In genomic region chr17:3558603-3559269, GRCh38 we compare ENCODE assay signal across 9 cellular contexts. TPM values are rescaled to one million over a fixed set of nuclear protein-coding genes. Genes with fewer than 3 reads are reported as not detected.
DNase-seq lines count a peak whose midpoint lies in the region; ATAC-seq and TF ChIP-seq lines count a peak whose summit lies in the region.
"Had no signal": no experiment of that assay in that cellular context is flagged by ENCODE, and none has a peak within 500 bp of the region (broad histone marks: within the 10 kb centered on the region; RNA-seq: fewer than 3 reads in every experiment).

No MANE protein-coding gene starts in this region.

- peaks cover 0 to 49% of the 10 kb centered on the region in 2 donors for H3K27me3 ChIP-seq in left lung
- H3K27me3 ChIP-seq in tibial artery: peaks cover 0 to 37% of the 10 kb centered on the region in 2 donors

- H3K9me3 ChIP-seq in left lung (no peaks in the 10 kb centered on the region), tibial artery (no peaks in the 10 kb centered on the region)

- H3K9me3 Mint-ChIP-seq in type B pancreatic cell: no peaks in the 10 kb centered on the region

- intact Hi-C loops in left lung (cut with DNase I): no loop called here
- intact Hi-C loops in tibial artery (cut with DNase I; ENCODE audit: low total_unique reads): no loop called here

- H3K27ac ChIP-seq in left lung (no peak overlapping the region), tibial artery (no peak overlapping the region)
- H3K27ac ChIP-seq: parathyroid adenoma had no signal

- peaks cover 8% of the 10 kb centered on the region for H3K4me1 Mint-ChIP-seq in type B pancreatic cell (ENCODE audit: unreplicated experiment)

- DNase-seq in NCI-H146 (lab: John Stamatoyannopoulos, UW): peak; percentile 76
- peak; percentile 62 to 76 for DNase-seq in activated T-cell treated with anti-CD3 and anti-CD28 coated beads, Interleukin-2, amount 50 U/mL, for 48 hours
- peak in 1 of 2 donors; percentile 48 for DNase-seq in left lung
- no peak for DNase-seq in type B pancreatic cell (ENCODE audit: extremely low spot score, unreplicated experiment)
- DNase-seq in NK-92 treated with Interleukin-12 subunit alpha and Interleukin-12 subunit beta, amount 100 ng/mL, for 24 hours (lab: John Stamatoyannopoulos, UW): no peak
- no peak for DNase-seq in tibial artery

- no peak overlapping the region for H3K4me3 ChIP-seq in left lung
- H3K4me3 ChIP-seq in tibial artery: no peak overlapping the region

- no peaks in the 10 kb centered on the region for H3K27me3 Mint-ChIP-seq in type B pancreatic cell

- no peaks in the 10 kb centered on the region for H3K4me1 ChIP-seq in left lung
- H3K4me1 ChIP-seq in tibial artery: no peaks in the 10 kb centered on the region
- H3K4me1 ChIP-seq: parathyroid adenoma had no signal

- H3K36me3 ChIP-seq in left lung: no peaks in the 10 kb centered on the region
- no peaks in the 10 kb centered on the region for H3K36me3 ChIP-seq in tibial artery

- no peak overlapping the region for H3K4me3 Mint-ChIP-seq in type B pancreatic cell

- H3K27ac Mint-ChIP-seq in type B pancreatic cell: peak overlapping the region; percentile 91

- ATAC-seq in GM18498 (IDR thresholded peaks at IDR 0.05; ENCODE audit: unreplicated experiment): peak; percentile 72
- ATAC-seq in GM21786 (IDR thresholded peaks at IDR 0.05; ENCODE audit: unreplicated experiment): peak; percentile 75
- peak; percentile 26 for ATAC-seq in left lung

- H3K36me3 Mint-ChIP-seq in type B pancreatic cell: no peaks in the 10 kb centered on the region

- no peak for TF ChIP-seq CTCF in left lung (IDR thresholded peaks at IDR 0.05)
- no peak for TF ChIP-seq CTCF in type B pancreatic cell (conservative IDR thresholded peaks at IDR 0.05)
- TF ChIP-seq CTCF in tibial artery (IDR thresholded peaks at IDR 0.05): no peak

RNA-seq across cellular contexts. Expression of gene TRPV3, which starts 1.1 kb away (rescaled TPM):
- total RNA-seq in left lung (under 1 TPM; 0.55 to 0.58 TPM), type B pancreatic cell (ENCODE audit: low replicate concordance) (2.3 and 3.4 TPM in 2 replicates)

RNA-seq across cellular contexts. Expression of gene TRPV1, which starts 50.5 kb away (rescaled TPM):
- total RNA-seq in left lung (1 to 10 TPM; 3.3 to 3.7 TPM), type B pancreatic cell (ENCODE audit: low replicate concordance) (7.7 and 9.6 TPM in 2 replicates)

Comparison
In these comparisons a context has a peak if more than half of its experiments do, and no peak if none do; other contexts are left out.
1. DNase-seq: peak in NCI-H146 (single experiment) and activated T-cell treated with anti-CD3 and anti-CD28 coated beads, Interleukin-2, amount 50 U/mL, for 48 hours (2 of 2); none in type B pancreatic cell (single experiment), NK-92 treated with Interleukin-12 subunit alpha and Interleukin-12 subunit beta, amount 100 ng/mL, for 24 hours (single experiment) and tibial artery (0 of 2).
2. Peak in every context shown above with its lines, with median percentiles within 50 percentile points of each other: ATAC-seq.